7 cellular contexts compared by ENCODE assay signal in the genomic region with DNA sequence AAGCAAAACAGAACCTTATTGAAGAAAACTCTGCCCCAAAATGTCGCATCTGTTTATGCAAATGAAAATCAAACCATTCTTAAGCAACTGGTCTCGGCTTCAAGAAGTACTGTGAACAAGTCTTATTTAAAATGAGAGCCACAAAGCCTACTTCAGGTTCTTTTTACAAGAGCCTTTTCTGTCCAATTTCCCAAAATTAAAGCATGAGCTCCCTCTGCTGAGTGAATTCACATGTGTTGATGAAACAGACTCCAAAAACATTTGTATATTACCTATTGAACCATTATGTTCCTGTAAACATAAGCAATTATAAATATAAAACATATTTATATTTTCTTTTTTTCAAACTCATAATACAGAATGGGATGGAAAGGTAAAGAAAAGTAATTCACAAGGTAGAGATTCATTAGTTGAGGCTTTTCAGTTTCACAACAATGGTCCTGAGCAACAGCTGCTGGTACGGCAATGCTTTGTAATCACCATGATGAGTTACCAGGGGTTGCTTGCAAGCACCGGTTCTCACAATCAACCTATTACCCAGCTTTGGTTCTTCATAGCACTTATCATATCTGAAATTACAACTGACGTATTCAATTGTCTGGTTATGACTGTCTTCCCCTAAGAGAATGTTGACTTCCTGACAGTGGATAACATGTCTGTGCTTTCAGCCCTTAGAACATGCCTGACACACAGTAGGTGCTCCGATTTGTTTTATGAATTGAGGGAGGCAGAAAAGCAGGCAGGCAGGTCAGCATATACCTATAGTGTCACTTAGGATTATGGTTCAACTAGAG.
DNase-seq lines count a peak whose midpoint lies in the region; ATAC-seq and TF ChIP-seq lines count a peak whose summit lies in the region.

No MANE protein-coding gene starts in this region.

- no peak overlapping the region for H3K27ac ChIP-seq in DOHH2 (ENCODE audit: low read depth, low read length)
- no peak overlapping the region for H3K27ac ChIP-seq in PC-9
- H3K27ac ChIP-seq in breast epithelium = no peak overlapping the region
- H3K27ac ChIP-seq in upper lobe of left lung = no peak overlapping the region

- H4K20me1 ChIP-seq in DOHH2 (ENCODE audit: control insufficient read depth, insufficient read depth, low read depth, low read length) (no peaks in the 10 kb centered on the region), PC-9 (ENCODE audit: insufficient read depth) (no peaks in the 10 kb centered on the region)

- WGBS in upper lobe of left lung, 2 donors = 35 to 47% methylated on average over 6 of the region's 6 CpGs

- H3K36me3 ChIP-seq in DOHH2 (ENCODE audit: control insufficient read depth, low read length) (no peaks in the 10 kb centered on the region), PC-9 (ENCODE audit: low read depth) (no peaks in the 10 kb centered on the region), breast epithelium (no peaks in the 10 kb centered on the region), upper lobe of left lung (no peaks in the 10 kb centered on the region)

- peaks cover 53% of the 10 kb centered on the region for H3K27me3 ChIP-seq in DOHH2 (ENCODE audit: control insufficient read depth, low read length)
- H3K27me3 ChIP-seq in PC-9 (ENCODE audit: insufficient read depth, low read depth) = no peaks in the 10 kb centered on the region
- no peaks in the 10 kb centered on the region for H3K27me3 ChIP-seq in breast epithelium
- no peaks in the 10 kb centered on the region for H3K27me3 ChIP-seq in upper lobe of left lung

- TF ChIP-seq POLR2A in breast epithelium (IDR thresholded peaks at IDR 0.05) (no peak), upper lobe of left lung (IDR thresholded peaks at IDR 0.05) (no peak)

- H3K79me2 ChIP-seq in DOHH2 (ENCODE audit: control insufficient read depth, low read length) = no peaks in the 10 kb centered on the region
- no peaks in the 10 kb centered on the region for H3K79me2 ChIP-seq in PC-9 (ENCODE audit: low read depth)

- POLR2A ChIA-PET in PC-9 (lab: Charles Lee; ENCODE audit: unreplicated experiment) = no interaction called here

- DNase-seq in HS-27A (ENCODE audit: low read depth) = peak; percentile 51
- DNase-seq in PC-9 = peak; percentile 27 to 65
- DNase-seq in breast epithelium (ENCODE audit: low spot score in 2 of 2) = no peak
- DNase-seq in left kidney (ENCODE audit: low read depth, low spot score) = peak; percentile 80
- DNase-seq in upper lobe of left lung = no peak

- H2AFZ ChIP-seq in PC-9 = no peak overlapping the region

- TF ChIP-seq CTCF in DOHH2 (IDR thresholded peaks at IDR 0.05; ENCODE audit: low read depth, low read length, poor library complexity, severe bottlenecking) (peak; percentile 26), PC-9 (conservative IDR thresholded peaks at IDR 0.05) (peak; percentile 81), breast epithelium (IDR thresholded peaks at IDR 0.05) (peak in 2 of 3 donors; percentile 63 to 64), upper lobe of left lung (IDR thresholded peaks at IDR 0.05) (peak in 4 of 6 experiments; percentile 28 to 61 (median 54))

- H3K4me1 ChIP-seq in DOHH2 (ENCODE audit: control insufficient read depth, low read length) (no peaks in the 10 kb centered on the region), PC-9 (replicated peaks; ENCODE audit: insufficient read depth) (peaks cover 5% of the 10 kb centered on the region; the same call in 1 of the 2 replicates), breast epithelium (no peaks in the 10 kb centered on the region), upper lobe of left lung (peaks cover 0 to 5% (median 0%) of the 10 kb centered on the region in 4 donors)

- ATAC-seq in upper lobe of left lung (ENCODE audit: low FRiP score in 2 of 2) = peak in 1 of 2 donors; percentile 77
- ATAC-seq in HG03045 (IDR thresholded peaks at IDR 0.05; ENCODE audit: unreplicated experiment) = no peak

- no peak overlapping the region for H3K4me2 ChIP-seq in DOHH2 (ENCODE audit: low read length)
- peak overlapping the region; percentile 10; the same call in 1 of the 2 replicates for H3K4me2 ChIP-seq in PC-9

- no peak for TF ChIP-seq EP300 in upper lobe of left lung (IDR thresholded peaks at IDR 0.05)

- no peaks in the 10 kb centered on the region for H3F3A ChIP-seq in DOHH2 (ENCODE audit: control insufficient read depth, insufficient read depth)
- H3F3A ChIP-seq in PC-9 (ENCODE audit: insufficient read depth, low read depth) = peaks cover 4% of the 10 kb centered on the region; the same call in 1 of the 2 replicates

- H3K4me3 ChIP-seq in DOHH2 (ENCODE audit: low read length) = no peak overlapping the region
- H3K4me3 ChIP-seq in PC-9 = no peak overlapping the region
- no peak overlapping the region for H3K4me3 ChIP-seq in breast epithelium
- no peak overlapping the region for H3K4me3 ChIP-seq in upper lobe of left lung

- CTCF ChIA-PET in PC-9 (lab: Charles Lee) = interaction anchor here (0.7 to 1.1 kb wide), 4 partner anchors 66 to 738 kb away, joined by 3 to 7 read pairs (median 4); no protein-coding TSS in a partner anchor

- H3K9me2 ChIP-seq in DOHH2 (replicated peaks; ENCODE audit: control insufficient read depth, low read length) = no peaks in the 10 kb centered on the region
- no peaks in the 10 kb centered on the region for H3K9me2 ChIP-seq in PC-9 (ENCODE audit: insufficient read depth)

- no TSS peak for BruUV-seq in PC-9 (replicated peaks; lab: Mats Ljungman, UMichigan)

- intact Hi-C loops in PC-9 (cut with micrococcal nuclease; ENCODE audit: unreplicated experiment) = loop anchor here (1.0 to 2.0 kb wide), 5 partner anchors 85 to 999 kb away; no protein-coding TSS in a partner anchor
- intact Hi-C loops in breast epithelium (cut with DNase I; ENCODE audit: low total_unique reads) = no loop called here

- H3K9me3 ChIP-seq in DOHH2 (ENCODE audit: control insufficient read depth, insufficient read depth, low read length) (no peaks in the 10 kb centered on the region), PC-9 (ENCODE audit: insufficient read depth, low read depth) (no peaks in the 10 kb centered on the region), breast epithelium (no peaks in the 10 kb centered on the region), upper lobe of left lung (no peaks in the 10 kb centered on the region)

Comparison
In these comparisons a context has a peak if more than half of its experiments do, and no peak if none do; other contexts are left out.
1. CTCF ChIP-seq: peak in every context shown above with its lines; median percentile 81 in PC-9; 64 in breast epithelium; 54 in upper lobe of left lung; 26 in DOHH2.
2. DNase-seq: peak in HS-27A (single experiment), PC-9 (2 of 2) and left kidney (single experiment); none in breast epithelium (0 of 2) and upper lobe of left lung (0 of 2).